8 cellular contexts compared by ENCODE assay signal in the genomic region with DNA sequence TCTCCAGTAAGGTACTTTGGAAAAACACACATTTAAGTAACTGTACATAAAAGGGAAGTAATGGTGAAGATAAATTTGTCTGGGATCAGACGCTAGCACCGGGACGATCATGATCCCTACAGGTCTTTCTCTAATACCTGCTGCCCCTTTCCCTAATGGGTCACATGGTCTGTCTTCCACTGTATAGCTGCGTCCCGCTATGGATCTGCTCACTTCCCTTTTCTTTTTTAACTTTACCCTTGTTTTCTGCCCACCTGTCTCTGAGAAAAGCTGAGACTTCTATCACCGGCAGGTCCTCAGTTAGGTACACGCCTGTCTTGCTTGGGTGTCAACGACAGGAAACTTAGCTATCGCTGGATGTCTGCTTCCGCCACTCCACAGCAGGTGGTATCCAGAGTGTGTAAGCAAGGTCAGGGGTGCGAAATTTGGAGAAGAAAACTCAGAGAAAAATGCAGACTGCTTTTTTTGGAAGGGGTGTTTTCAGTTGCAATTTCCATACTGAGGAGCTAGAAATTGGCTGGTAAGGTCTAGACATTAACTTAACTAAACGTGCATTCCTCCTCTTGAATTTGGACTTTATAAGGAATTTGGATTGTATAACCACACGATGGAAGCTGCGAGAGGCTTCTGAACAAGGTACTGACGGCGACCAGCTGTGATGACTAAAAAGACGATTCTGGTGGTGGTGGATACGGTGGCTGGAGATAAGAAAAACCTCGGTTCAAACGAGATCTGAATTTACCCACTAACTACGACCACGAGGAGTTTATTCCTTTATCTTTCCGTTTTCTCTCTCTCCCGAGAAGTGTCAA. TPM values are rescaled to one million over a fixed set of nuclear protein-coding genes. Genes with fewer than 3 reads are reported as not detected.
DNase-seq lines count a peak whose midpoint lies in the region; ATAC-seq and TF ChIP-seq lines count a peak whose summit lies in the region.

No MANE protein-coding gene starts in this region.

- H3K9me3 ChIP-seq in sigmoid colon = no peaks in the 10 kb centered on the region

- peak overlapping the region; percentile 90 to 97 (median 94) for H3K27ac ChIP-seq in sigmoid colon

- peak overlapping the region; percentile 98 to 99 (median 99) for H3K27ac Mint-ChIP-seq in IgD-negative memory B cell
- H3K27ac Mint-ChIP-seq in activated T-cell treated with anti-CD3 and anti-CD28 coated beads, Interleukin-2, amount 50 U/mL, for 24 hours = peak overlapping the region; percentile 98

- no peak for TF ChIP-seq EP300 in sigmoid colon (IDR thresholded peaks at IDR 0.05)

- WGBS in sigmoid colon, 2 donors = 7 to 8% methylated on average over 24 of the region's 24 CpGs

- no peaks in the 10 kb centered on the region for H3K27me3 ChIP-seq in sigmoid colon

- H3K4me1 Mint-ChIP-seq in IgD-negative memory B cell = peaks cover 12 to 22% (median 15%) of the 10 kb centered on the region in 3 donors
- peaks cover 21% of the 10 kb centered on the region for H3K4me1 Mint-ChIP-seq in activated T-cell treated with anti-CD3 and anti-CD28 coated beads, Interleukin-2, amount 50 U/mL, for 24 hours (ENCODE audit: low read depth)

- H3K27me3 Mint-ChIP-seq in IgD-negative memory B cell = no peaks in the 10 kb centered on the region
- no peaks in the 10 kb centered on the region for H3K27me3 Mint-ChIP-seq in activated T-cell treated with anti-CD3 and anti-CD28 coated beads, Interleukin-2, amount 50 U/mL, for 24 hours

- TF ChIP-seq POLR2A in sigmoid colon (IDR thresholded peaks at IDR 0.05) = no peak

- ATAC-seq in GM18867 (IDR thresholded peaks at IDR 0.05; ENCODE audit: unreplicated experiment) = peak; percentile 4

- TF ChIP-seq CTCF in AG04449 (IDR thresholded peaks at IDR 0.05; ENCODE audit: insufficient read depth, low read length, missing control alignments) (no peak), foreskin fibroblast (IDR thresholded peaks at IDR 0.05; ENCODE audit: low read depth, low read length) (no peak), sigmoid colon (IDR thresholded peaks at IDR 0.05) (no peak)

- DNase-seq in AG04449 (ENCODE audit: low read depth, low spot score) (no peak), foreskin fibroblast (no peak), sigmoid colon (no peak), HuH-7 (ENCODE audit: low spot score) (no peak), T-helper 9 cell (no peak)
- peak; percentile 43 for DNase-seq in activated T-cell treated with anti-CD3 and anti-CD28 coated beads, Interleukin-2, amount 50 U/mL, for 24 hours

- H3K4me1 ChIP-seq in sigmoid colon = peaks cover 0 to 46% (median 36%) of the 10 kb centered on the region in 4 donors

- peak overlapping the region; percentile 87 for H3K4me3 ChIP-seq in AG04449 (ENCODE audit: low read depth, low read length)
- peak overlapping the region; percentile 88 to 89 for H3K4me3 ChIP-seq in foreskin fibroblast (ENCODE audit: low read depth in 1 of 2, low read length in 2 of 2)
- H3K4me3 ChIP-seq in sigmoid colon = peak overlapping the region; percentile 70 to 98 (median 96)

- intact Hi-C loops in sigmoid colon (cut with DNase I) = loop anchor here (5.0 to 10.0 kb wide), 4 partner anchors 479 to 1153 kb away; a partner anchor contains a TSS

- peak overlapping the region in 1 of 4 donors; percentile 96 for H3K4me3 Mint-ChIP-seq in IgD-negative memory B cell
- H3K4me3 Mint-ChIP-seq in activated T-cell treated with anti-CD3 and anti-CD28 coated beads, Interleukin-2, amount 50 U/mL, for 24 hours = no peak overlapping the region

- POLR2A ChIA-PET in AG04449 (lab: Yijun Ruan, JAX) = interaction anchor here (0.8 to 1.7 kb wide), 4 partner anchors 23 to 281 kb away, joined by 3 to 5 read pairs (median 3); a partner anchor contains a TSS

- CTCF ChIA-PET in AG04449 (lab: Yijun Ruan, JAX) = interaction anchor here (0.8 to 7.8 kb wide), 15 partner anchors 8 to 559 kb away, joined by 3 to 176 read pairs (median 6); a partner anchor contains a TSS

- no peaks in the 10 kb centered on the region for H3K9me3 Mint-ChIP-seq in IgD-negative memory B cell
- H3K9me3 Mint-ChIP-seq in activated T-cell treated with anti-CD3 and anti-CD28 coated beads, Interleukin-2, amount 50 U/mL, for 24 hours = no peaks in the 10 kb centered on the region

- H3K36me3 ChIP-seq in sigmoid colon = no peaks in the 10 kb centered on the region

- no peaks in the 10 kb centered on the region for H3K36me3 Mint-ChIP-seq in IgD-negative memory B cell
- H3K36me3 Mint-ChIP-seq in activated T-cell treated with anti-CD3 and anti-CD28 coated beads, Interleukin-2, amount 50 U/mL, for 24 hours (ENCODE audit: low read depth) = peaks cover 14% of the 10 kb centered on the region

RNA-seq across cellular contexts. Expression of a gene that starts 1.1 kb away (rescaled TPM):
- polyA plus RNA-seq in IgD-negative memory B cell (20.9 TPM), sigmoid colon (1 to 10 TPM; 4.4 to 9.0 (median 4.8) TPM)
- 10 to 100 TPM; 28.1 to 32.6 (median 30.8) TPM for total RNA-seq in sigmoid colon
